In the genomic region with DNA sequence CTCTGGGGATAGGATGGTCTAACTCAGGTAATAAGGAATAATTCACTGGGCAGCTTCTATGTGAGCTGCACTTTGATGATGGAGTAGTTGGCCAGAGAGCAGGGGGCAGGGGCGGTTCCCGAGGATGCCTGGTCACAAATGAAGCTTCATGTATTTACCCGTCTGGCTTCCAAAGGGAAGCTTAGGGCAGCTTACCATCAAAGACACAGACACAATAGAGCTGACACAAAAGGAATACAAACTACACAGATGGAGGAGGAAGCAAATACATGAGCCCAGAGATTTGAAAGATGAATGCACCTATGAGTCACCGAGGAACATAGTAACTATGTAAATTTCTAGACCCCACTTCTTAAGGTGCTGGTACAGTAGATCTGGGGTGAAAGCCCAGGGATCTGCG, we compare ENCODE assay signal across 28 cellular contexts. TPM values are rescaled to one million over a fixed set of nuclear protein-coding genes. Genes with fewer than 3 reads are reported as not detected.
"Had no signal": no experiment of that assay in that cellular context is flagged by ENCODE, and none has a peak within 500 bp of the region (broad histone marks: within the 10 kb centered on the region; RNA-seq: fewer than 3 reads in every experiment).

No MANE protein-coding gene starts in this region.

- H3K36me3 Mint-ChIP-seq: activated CD8-positive, alpha-beta memory T cell treated with anti-CD3 and anti-CD28 coated beads, Interleukin-2, amount 10 ng/mL, durations not matched to agents 7 days and 5 days; activated naive CD4-positive, alpha-beta T cell treated with anti-CD3 and anti-CD28 coated beads, Interleukin-2, amount 50 U/mL, for 24 hours; WTC11 had no signal

- H3K9me3 ChIP-seq: ascending aorta, body of pancreas, MG63 had no signal

- H3K36me3 ChIP-seq: ascending aorta, MG63 had no signal

- H3K27ac ChIP-seq: ascending aorta, body of pancreas had no signal

- H3K27ac Mint-ChIP-seq: activated CD8-positive, alpha-beta memory T cell treated with anti-CD3 and anti-CD28 coated beads, Interleukin-2, amount 10 ng/mL, durations not matched to agents 7 days and 5 days; activated naive CD4-positive, alpha-beta T cell treated with anti-CD3 and anti-CD28 coated beads, Interleukin-2, amount 50 U/mL, for 24 hours; activated T-cell treated with anti-CD3 and anti-CD28 coated beads, Interleukin-2, amount 50 U/mL, for 24 hours; activated T-helper 1 cell treated with anti-CD3 and anti-CD28 coated beads, Interleukin-12 subunit alpha, Interleukin-12 subunit beta, Interleukin-2, Interleukin-4 antibody, amounts not matched to agents 30 ng/mL and 10 ng/mL and 1 ng/mL, durations not matched to agents 14 hours and 24 hours and 36 hours; T-helper 17 cell; WTC11 had no signal

- H3K4me1 ChIP-seq: ascending aorta, body of pancreas had no signal

- H3K4me1 Mint-ChIP-seq: activated CD8-positive, alpha-beta memory T cell treated with anti-CD3 and anti-CD28 coated beads, Interleukin-2, amount 10 ng/mL, durations not matched to agents 7 days and 5 days; activated naive CD4-positive, alpha-beta T cell treated with anti-CD3 and anti-CD28 coated beads, Interleukin-2, amount 50 U/mL, for 24 hours; T-helper 17 cell had no signal

- H3K4me3 ChIP-seq: ascending aorta, body of pancreas, MG63 had no signal

- H3K27me3 ChIP-seq: ascending aorta, body of pancreas had no signal

- DNase-seq: activated CD4-positive, alpha-beta T cell treated with anti-CD3 and anti-CD28 coated beads for 48 hours; activated CD4-positive, alpha-beta T cell treated with anti-CD3 and anti-CD28 coated beads, Interleukin-2, amount 50 U/mL, for 4 hours; activated CD4-positive, CD25-positive, alpha-beta regulatory T cell treated with anti-CD3 and anti-CD28 coated beads, Interleukin-2, amount 50 U/mL, for 72 hours; activated CD8-positive, alpha-beta memory T cell treated with anti-CD3 and anti-CD28 coated beads, Interleukin-2, amount 10 ng/mL, durations not matched to agents 7 days and 5 days; activated effector memory CD4-positive, alpha-beta T cell treated with Interleukin-2 at 50 U/mL for 16 hours; activated naive CD4-positive, alpha-beta T cell; activated T-cell treated with anti-CD3 and anti-CD28 coated beads, Interleukin-2, amount 50 U/mL, for 24 hours; body of pancreas; MG63; MV-4-11; NCI-H1092 treated with DMSO at 0.1 percent for 48 hours; NCI-H1417 treated with DMSO at 0.1 percent for 48 hours; NCI-H1694; NCI-H2029; NCI-H2107; NCI-H2171 treated with DMSO at 0.1 percent for 48 hours; NCI-H226; NCI-H510A; NCI-H526 treated with DMSO at 0.1 percent for 48 hours; NCI-H82; OCI-M1; SHP77; T-helper 17 cell; T-helper 9 cell had no signal

- H3K4me3 Mint-ChIP-seq: activated CD8-positive, alpha-beta memory T cell treated with anti-CD3 and anti-CD28 coated beads, Interleukin-2, amount 10 ng/mL, durations not matched to agents 7 days and 5 days; activated naive CD4-positive, alpha-beta T cell treated with anti-CD3 and anti-CD28 coated beads, Interleukin-2, amount 50 U/mL, for 24 hours; activated T-cell treated with anti-CD3 and anti-CD28 coated beads, Interleukin-2, amount 50 U/mL, for 24 hours; activated T-helper 1 cell treated with anti-CD3 and anti-CD28 coated beads, Interleukin-12 subunit alpha, Interleukin-12 subunit beta, Interleukin-2, Interleukin-4 antibody, amounts not matched to agents 30 ng/mL and 10 ng/mL and 1 ng/mL, durations not matched to agents 14 hours and 24 hours and 36 hours; T-helper 17 cell; WTC11 had no signal

- H3K9me3 Mint-ChIP-seq: activated naive CD4-positive, alpha-beta T cell treated with anti-CD3 and anti-CD28 coated beads, Interleukin-2, amount 50 U/mL, for 24 hours; activated T-cell treated with anti-CD3 and anti-CD28 coated beads, Interleukin-2, amount 50 U/mL, for 24 hours; activated T-helper 1 cell treated with anti-CD3 and anti-CD28 coated beads, Interleukin-12 subunit alpha, Interleukin-12 subunit beta, Interleukin-2, Interleukin-4 antibody, amounts not matched to agents 30 ng/mL and 10 ng/mL and 1 ng/mL, durations not matched to agents 14 hours and 24 hours and 36 hours; WTC11 had no signal

RNA-seq across cellular contexts. Expression of a gene that starts 8.7 kb away (rescaled TPM):
- total RNA-seq: activated CD8-positive, alpha-beta memory T cell treated with anti-CD3 and anti-CD28 coated beads, Interleukin-2, amount 10 ng/mL, durations not matched to agents 7 days and 5 days; activated T-helper 1 cell treated with anti-CD3 and anti-CD28 coated beads, Interleukin-12 subunit alpha, Interleukin-12 subunit beta, Interleukin-2, Interleukin-4 antibody, amounts not matched to agents 30 ng/mL and 10 ng/mL and 1 ng/mL, durations not matched to agents 14 hours and 24 hours and 36 hours; T-helper 17 cell had no signal
